ENCODE assay signal across 9 cellular contexts in the genomic region with DNA sequence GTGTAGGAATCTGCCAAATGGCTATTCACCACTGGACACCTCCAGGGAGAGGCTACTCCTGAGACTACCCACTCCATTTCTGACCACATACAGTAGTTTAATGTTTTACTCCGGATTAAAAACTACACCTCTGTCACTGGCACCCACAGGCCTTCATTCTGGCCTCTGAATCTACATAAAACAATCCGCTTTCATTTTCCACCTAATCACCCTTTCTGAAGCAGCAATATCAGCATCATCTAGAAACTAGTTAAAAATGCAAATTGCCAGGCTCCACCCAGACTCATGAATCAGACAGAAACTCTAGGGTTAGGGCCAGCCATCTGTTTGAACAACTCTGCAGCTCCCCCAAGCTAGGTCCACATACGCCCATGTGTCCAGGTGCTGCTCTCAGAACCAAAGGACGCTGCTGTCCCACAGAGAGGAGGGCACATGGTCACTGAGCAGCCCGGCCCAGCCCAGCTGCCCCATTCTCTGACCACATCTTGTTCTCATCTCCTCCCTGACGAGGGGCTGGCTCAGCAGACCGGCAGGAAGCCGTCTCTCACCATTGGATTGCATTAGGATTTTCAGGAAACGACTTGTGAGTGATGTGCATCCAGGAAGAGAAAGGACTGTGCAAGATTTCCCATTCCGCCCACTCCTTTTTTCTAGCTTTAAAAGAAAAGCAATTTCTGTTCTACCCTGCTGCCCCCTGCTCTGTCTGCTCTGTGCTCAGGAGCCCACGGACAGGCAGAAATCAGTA. TPM values are rescaled to one million over a fixed set of nuclear protein-coding genes. Genes with fewer than 3 reads are reported as not detected.
DNase-seq lines count a peak whose midpoint lies in the region; ATAC-seq and TF ChIP-seq lines count a peak whose summit lies in the region.
"Had no signal": no experiment of that assay in that cellular context is flagged by ENCODE, and none has a peak within 500 bp of the region (broad histone marks: within the 10 kb centered on the region; RNA-seq: fewer than 3 reads in every experiment).

No MANE protein-coding gene starts in this region.

- no peak overlapping the region for H2AFZ ChIP-seq in smooth muscle cell (ENCODE audit: low read depth)

- H3K4me3 Mint-ChIP-seq in CD4-positive, alpha-beta memory T cell, result peak overlapping the region; percentile 71 to 90 (median 80)

- 45% methylated on average over 11 of the region's 11 CpGs for WGBS in smooth muscle cell (ENCODE audit: low lambda C conversion rate)

- no peaks in the 10 kb centered on the region for H3K9me3 Mint-ChIP-seq in CD4-positive, alpha-beta memory T cell

- H3K4me2 ChIP-seq in smooth muscle cell, result peak overlapping the region; percentile 54

- H3K27me3 Mint-ChIP-seq in CD4-positive, alpha-beta memory T cell, result no peaks in the 10 kb centered on the region

- POLR2A ChIA-PET in CD4-positive, alpha-beta memory T cell (lab: Charles Lee; ENCODE audit: partially characterized antibody), result interaction anchor here (0.7 to 9.2 kb wide), 28 partner anchors 9 to 398 kb away, joined by 3 to 220 read pairs (median 6); partner anchors contain the start of genes ADAM19, MED7 and SOX30

- no peak overlapping the region for H3K9ac ChIP-seq in smooth muscle cell (ENCODE audit: low read depth)

- peak overlapping the region; percentile 77 for H3K27ac ChIP-seq in CD4-positive, alpha-beta memory T cell (ENCODE audit: low read depth, low read length)
- H3K27ac ChIP-seq in smooth muscle cell (ENCODE audit: low read depth), result peak overlapping the region; percentile 35

- peaks cover 8 to 18% of the 10 kb centered on the region in 2 donors for H3K36me3 Mint-ChIP-seq in CD4-positive, alpha-beta memory T cell

- ATAC-seq in GM21360 (IDR thresholded peaks at IDR 0.05; ENCODE audit: unreplicated experiment), result peak; percentile 94
- peak; percentile 93 for ATAC-seq in HG03565 (IDR thresholded peaks at IDR 0.05; ENCODE audit: unreplicated experiment)
- ATAC-seq in Right ventricle myocardium inferior, result peak; percentile 78

- H3K4me1 Mint-ChIP-seq in CD4-positive, alpha-beta memory T cell, result peaks cover 73 to 94% (median 84%) of the 10 kb centered on the region in 4 donors

- CTCF ChIA-PET in CD4-positive, alpha-beta memory T cell (lab: Charles Lee; ENCODE audit: partially characterized antibody), result interaction anchor here (0.9 to 4.3 kb wide), 19 partner anchors 9 to 202 kb away, joined by 3 to 24 read pairs (median 4); partner anchors contain the start of genes LSM11 and SOX30

- no peaks in the 10 kb centered on the region for H3K27me3 ChIP-seq in CD4-positive, alpha-beta memory T cell (ENCODE audit: insufficient read depth, low read length)
- H3K27me3 ChIP-seq in smooth muscle cell (ENCODE audit: low read depth), result no peaks in the 10 kb centered on the region
- H3K27me3 ChIP-seq: gastrocnemius medialis had no signal

- no peak for TF ChIP-seq CTCF in smooth muscle cell (IDR thresholded peaks at IDR 0.05; ENCODE audit: borderline replicate concordance, insufficient read depth, poor library complexity, severe bottlenecking)

- peaks cover 95% of the 10 kb centered on the region for H3K4me1 ChIP-seq in CD4-positive, alpha-beta memory T cell (ENCODE audit: insufficient read depth, low read length)
- peaks cover 19% of the 10 kb centered on the region for H3K4me1 ChIP-seq in smooth muscle cell (ENCODE audit: low read depth)

- peak overlapping the region; percentile 12 to 40 for H3K4me3 ChIP-seq in CD4-positive, alpha-beta memory T cell (ENCODE audit: low read length in 2 of 2)
- H3K4me3 ChIP-seq in smooth muscle cell, result no peak overlapping the region
- H3K4me3 ChIP-seq: gastrocnemius medialis had no signal

- H3K36me3 ChIP-seq in CD4-positive, alpha-beta memory T cell (ENCODE audit: insufficient read depth, low read length), result peaks cover 11% of the 10 kb centered on the region
- no peaks in the 10 kb centered on the region for H3K36me3 ChIP-seq in smooth muscle cell (ENCODE audit: low read depth)
- H3K36me3 ChIP-seq: gastrocnemius medialis had no signal

- H3K27ac Mint-ChIP-seq in CD4-positive, alpha-beta memory T cell, result peak overlapping the region; percentile 89 to 95 (median 93)

- H3F3A ChIP-seq in smooth muscle cell (ENCODE audit: low read depth), result peaks cover 12% of the 10 kb centered on the region

- H4K20me1 ChIP-seq in smooth muscle cell (ENCODE audit: low read depth), result peaks cover 97% of the 10 kb centered on the region

- peak; percentile 53 to 75 (median 62) for DNase-seq in CD4-positive, alpha-beta memory T cell
- peak; percentile 58 to 66 for DNase-seq in activated T-cell treated with anti-CD3 and anti-CD28 coated beads, Interleukin-2, amount 50 U/mL, for 48 hours
- DNase-seq in Right ventricle myocardium inferior (ENCODE audit: missing footprints) (peak; percentile 75), smooth muscle cell (lab: John Stamatoyannopoulos, UW; ENCODE audit: unreplicated experiment) (no peak), cortex of kidney (lab: John Stamatoyannopoulos, UW) (no peak), COR-L47 (lab: John Stamatoyannopoulos, UW) (no peak)

- H3K9me3 ChIP-seq in CD4-positive, alpha-beta memory T cell (ENCODE audit: control insufficient read depth in 1 of 2, low read length in 2 of 2), result no peaks in the 10 kb centered on the region
- no peaks in the 10 kb centered on the region for H3K9me3 ChIP-seq in smooth muscle cell (replicated peaks; ENCODE audit: low read depth)
- H3K9me3 ChIP-seq: gastrocnemius medialis had no signal

- intact Hi-C loops in CD4-positive, alpha-beta memory T cell (cut with micrococcal nuclease), result loop anchor here (1.0 to 10.0 kb wide), 10 partner anchors 8 to 386 kb away; partner anchors contain the start of genes ADAM19 and LSM11
- intact Hi-C loops in Right ventricle myocardium inferior (cut with DNase I), result no loop called here

- H3K79me2 ChIP-seq in smooth muscle cell (ENCODE audit: low read depth), result peaks cover 95% of the 10 kb centered on the region

RNA-seq across cellular contexts. Expression of gene ADAM19, which starts 34.7 kb away (rescaled TPM):
- 10 to 100 TPM; 31.5 to 33.9 TPM for total RNA-seq in CD4-positive, alpha-beta memory T cell
- 10 to 100 TPM in 1 of 2 donors, 1 to 10 TPM in 1; 1.9 to 24.4 TPM for polyA plus RNA-seq in CD4-positive, alpha-beta memory T cell
- total RNA-seq in Right ventricle myocardium inferior, result 11.3 TPM
- 112 and 117 TPM in 2 replicates for total RNA-seq in smooth muscle cell
- polyA plus RNA-seq in smooth muscle cell, result 62.2 and 62.6 TPM in 2 replicates

Comparison
In these comparisons a context has a peak if more than half of its experiments do, and no peak if none do; other contexts are left out.
1. DNase-seq: peak in CD4-positive, alpha-beta memory T cell (5 of 5), activated T-cell treated with anti-CD3 and anti-CD28 coated beads, Interleukin-2, amount 50 U/mL, for 48 hours (2 of 2) and Right ventricle myocardium inferior (single experiment); none in smooth muscle cell (single experiment), cortex of kidney (single experiment) and COR-L47 (single experiment).
2. Peak in every context shown above with its lines, with median percentiles within 50 percentile points of each other: ATAC-seq.